ENCODE assay signal across 37 cellular contexts in genomic region chr1:94260635-94261387, GRCh38. TPM values are rescaled to one million over a fixed set of nuclear protein-coding genes. Genes with fewer than 3 reads are reported as not detected.
"Had no signal": no experiment of that assay in that cellular context is flagged by ENCODE, and none has a peak within 500 bp of the region (broad histone marks: within the 10 kb centered on the region; RNA-seq: fewer than 3 reads in every experiment).

No MANE protein-coding gene starts in this region.

- H3K27ac ChIP-seq: esophagus muscularis mucosa, foreskin keratinocyte, heart right ventricle, left lung, lower lobe of right lung, pancreas, prostate gland, sigmoid colon, stomach, tibial artery, upper lobe of right lung had no signal

- H3K4me3 Mint-ChIP-seq: activated CD4-positive, alpha-beta memory T cell treated with anti-CD3 and anti-CD28 coated beads for 36 hours; activated CD4-positive, alpha-beta T cell treated with anti-CD3 and anti-CD28 coated beads, Interleukin-2, amount 10 ng/mL, durations not matched to agents 24 days and 14 days; activated T-helper 17 cell treated with anti-CD3 and anti-CD28 coated beads, Interleukin-2, amount 50 U/mL, for 72 hours; naive thymus-derived CD4-positive, alpha-beta T cell; stimulated activated memory B cell treated with anti-CD40 and anti-IgM and Interleukin-4, amounts not matched to agents 10 μg/mL and 1 μg/mL and 100 μg/mL, for 72 hours; T-helper 17 cell had no signal

- H3K4me3 ChIP-seq: breast epithelium, esophagus muscularis mucosa, heart right ventricle, left lung, lower lobe of right lung, mucosa of descending colon, pancreas, prostate gland, sigmoid colon, smooth muscle cell, stomach, tibial artery, upper lobe of right lung had no signal

- H3K9me3 ChIP-seq: breast epithelium, esophagus muscularis mucosa, heart right ventricle, left lung, lower lobe of right lung, mucosa of descending colon, pancreas, prostate gland, sigmoid colon, stomach, tibial artery, upper lobe of right lung had no signal

- H3K9me3 Mint-ChIP-seq: activated CD4-positive, alpha-beta memory T cell treated with anti-CD3 and anti-CD28 coated beads for 36 hours; activated CD4-positive, alpha-beta T cell treated with anti-CD3 and anti-CD28 coated beads, Interleukin-2, amount 10 ng/mL, durations not matched to agents 24 days and 14 days; activated T-helper 17 cell treated with anti-CD3 and anti-CD28 coated beads, Interleukin-2, amount 50 U/mL, for 72 hours; naive thymus-derived CD4-positive, alpha-beta T cell; stimulated activated memory B cell treated with anti-CD40 and anti-IgM and Interleukin-4, amounts not matched to agents 10 μg/mL and 1 μg/mL and 100 μg/mL, for 72 hours had no signal

- H3K4me1 ChIP-seq: left lung, pancreas, prostate gland had no signal

- H3K27me3 Mint-ChIP-seq: stimulated activated memory B cell treated with anti-CD40 and anti-IgM and Interleukin-4, amounts not matched to agents 10 μg/mL and 1 μg/mL and 100 μg/mL, for 72 hours had no signal

- H3K4me1 Mint-ChIP-seq: activated CD4-positive, alpha-beta T cell treated with anti-CD3 and anti-CD28 coated beads, Interleukin-2, amount 10 ng/mL, durations not matched to agents 24 days and 14 days; activated T-helper 17 cell treated with anti-CD3 and anti-CD28 coated beads, Interleukin-2, amount 50 U/mL, for 72 hours; T-helper 17 cell had no signal

- H3K27ac Mint-ChIP-seq: activated CD4-positive, alpha-beta memory T cell treated with anti-CD3 and anti-CD28 coated beads for 36 hours; activated CD4-positive, alpha-beta T cell treated with anti-CD3 and anti-CD28 coated beads, Interleukin-2, amount 10 ng/mL, durations not matched to agents 24 days and 14 days; activated T-helper 17 cell treated with anti-CD3 and anti-CD28 coated beads, Interleukin-2, amount 50 U/mL, for 72 hours; naive thymus-derived CD4-positive, alpha-beta T cell; stimulated activated memory B cell treated with anti-CD40 and anti-IgM and Interleukin-4, amounts not matched to agents 10 μg/mL and 1 μg/mL and 100 μg/mL, for 72 hours; T-helper 17 cell had no signal

- H3K36me3 Mint-ChIP-seq: activated CD4-positive, alpha-beta memory T cell treated with anti-CD3 and anti-CD28 coated beads for 36 hours; naive thymus-derived CD4-positive, alpha-beta T cell; stimulated activated memory B cell treated with anti-CD40 and anti-IgM and Interleukin-4, amounts not matched to agents 10 μg/mL and 1 μg/mL and 100 μg/mL, for 72 hours had no signal

- DNase-seq: activated CD4-positive, alpha-beta memory T cell treated with anti-CD3 and anti-CD28 coated beads for 36 hours; activated CD4-positive, alpha-beta T cell treated with anti-CD3 and anti-CD28 coated beads, Interleukin-2, amount 10 ng/mL, durations not matched to agents 24 days and 14 days; activated CD4-positive, CD25-positive, alpha-beta regulatory T cell treated with anti-CD3 and anti-CD28 coated beads, Interleukin-2, amount 50 U/mL, for 72 hours; activated CD8-positive, alpha-beta memory T cell treated with anti-CD3 and anti-CD28 coated beads, Interleukin-2, amount 50 U/mL, for 4 hours; activated gamma-delta T cell treated with Interleukin-2 at 50 U/mL for 16 hours; activated naive CD4-positive, alpha-beta T cell treated with anti-CD3 and anti-CD28 coated beads, Interleukin-2, amount 50 U/mL, for 16 hours; activated T-cell treated with anti-CD3 and anti-CD28 coated beads, Interleukin-2, amount 50 U/mL, for 1 hour; amniotic stem cell; central memory CD4-positive, alpha-beta T cell; dermis blood vessel endothelial cell; effector CD4-positive, alpha-beta T cell; foreskin keratinocyte; heart right ventricle; kidney glomerular epithelial cell; left lung; lower lobe of right lung; mesendoderm; mucosa of descending colon; naive thymus-derived CD4-positive, alpha-beta T cell; pancreas; retina; sigmoid colon; stimulated activated CD4-positive, alpha-beta T cell treated with anti-CD3 and anti-CD28 coated beads, Interleukin-1b, Interleukin-23, amount 100 ng/mL, for 48 hours; stimulated activated CD4-positive, alpha-beta T cell treated with anti-CD3 and anti-CD28 coated beads, Interleukin-4, amount 100 ng/mL, for 4 hours; stimulated activated CD8-positive, alpha-beta memory T cell treated with anti-CD3 and anti-CD28 coated beads, Interleukin-4, amount 100 ng/mL, for 48 hours; stomach; T-helper 17 cell; T1000; tibial artery; upper lobe of right lung had no signal

- ATAC-seq: activated T-helper 17 cell treated with anti-CD3 and anti-CD28 coated beads, Interleukin-2, amount 50 U/mL, for 72 hours; foreskin keratinocyte; heart right ventricle; left lung; lower lobe of right lung; mucosa of descending colon; naive thymus-derived CD4-positive, alpha-beta T cell; pancreas; stimulated activated memory B cell treated with anti-CD40 and anti-IgM and Interleukin-4, amounts not matched to agents 10 μg/mL and 1 μg/mL and 100 μg/mL, for 72 hours; T-helper 17 cell; upper lobe of right lung had no signal

- H3K27me3 ChIP-seq: breast epithelium, esophagus muscularis mucosa, foreskin keratinocyte, heart right ventricle, left lung, pancreas, sigmoid colon, stomach, tibial artery, upper lobe of right lung had no signal

- H3K36me3 ChIP-seq: breast epithelium, esophagus muscularis mucosa, heart right ventricle, left lung, lower lobe of right lung, pancreas, prostate gland, sigmoid colon, stomach, tibial artery, upper lobe of right lung had no signal

- H3K4me2 ChIP-seq: smooth muscle cell had no signal

RNA-seq across cellular contexts. Expression of gene ARHGAP29, which starts 23.4 kb away (rescaled TPM):
- total RNA-seq: activated CD4-positive, alpha-beta T cell treated with anti-CD3 and anti-CD28 coated beads, Interleukin-2, amount 10 ng/mL, durations not matched to agents 24 days and 14 days; activated CD8-positive, alpha-beta memory T cell treated with anti-CD3 and anti-CD28 coated beads for 36 hours; activated T-helper 17 cell treated with anti-CD3 and anti-CD28 coated beads, Interleukin-2, amount 50 U/mL, for 72 hours had no signal
